16 cellular contexts compared by ENCODE assay signal in the genomic region with DNA sequence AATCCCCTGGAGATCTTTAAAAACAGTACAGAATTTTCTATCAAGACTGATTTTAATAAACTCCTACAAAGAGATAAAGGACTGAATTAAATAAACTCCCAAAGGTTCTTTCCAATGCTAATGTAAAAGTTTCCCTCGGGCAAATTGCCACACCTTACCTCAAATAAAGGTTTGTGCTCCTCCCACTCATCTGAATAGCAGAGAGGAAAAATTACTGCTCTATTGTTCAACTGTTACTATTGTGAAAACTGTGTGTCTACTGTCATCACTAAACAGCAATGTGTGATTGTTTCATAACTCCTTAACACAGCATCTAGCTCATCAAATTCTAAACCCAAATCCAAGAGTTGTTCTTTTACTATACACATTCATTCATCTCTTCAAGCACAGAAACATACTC. TPM values are rescaled to one million over a fixed set of nuclear protein-coding genes. Genes with fewer than 3 reads are reported as not detected.
DNase-seq lines count a peak whose midpoint lies in the region; ATAC-seq, FAIRE-seq and TF ChIP-seq lines count a peak whose summit lies in the region.
"Had no signal": no experiment of that assay in that cellular context is flagged by ENCODE, and none has a peak within 500 bp of the region (broad histone marks: within the 10 kb centered on the region; RNA-seq: fewer than 3 reads in every experiment).

No MANE protein-coding gene starts in this region.

- no peaks in the 10 kb centered on the region for H3K27me3 ChIP-seq in K562 (ENCODE audit: control insufficient read depth in 2 of 2, insufficient read depth in 2 of 2, low read length in 2 of 2)
- no peaks in the 10 kb centered on the region for H3K27me3 ChIP-seq in vagina
- H3K27me3 ChIP-seq: gastrocnemius medialis had no signal

- no peak overlapping the region for H2AFZ ChIP-seq in K562 (ENCODE audit: low read depth, low read length)

- H4K20me1 ChIP-seq in K562 (replicated peaks; ENCODE audit: control insufficient read depth, insufficient read depth, low read length): no peaks in the 10 kb centered on the region; the same call in 1 of the 2 replicates

- peak overlapping the region; percentile 13; the same call in 1 of the 2 replicates for H3K4me2 ChIP-seq in K562 (ENCODE audit: insufficient read depth, low read length)

- in situ Hi-C loops in K562 (cut with MboI): no loop called here

- no peaks in the 10 kb centered on the region for H3K9me1 ChIP-seq in K562 (ENCODE audit: control insufficient read depth, insufficient read depth, low read length)

- ATAC-seq in K562: no peak
- ATAC-seq in HG02759 (IDR thresholded peaks at IDR 0.05; ENCODE audit: unreplicated experiment): no peak
- ATAC-seq: gastrocnemius medialis; Right ventricle myocardium inferior; stimulated activated effector memory CD8-positive, alpha-beta T cell treated with anti-CD3 and anti-CD28 coated beads, Interleukin-12 subunit alpha, Interleukin-12 subunit beta, amount 100 ng/mL, for 72 hours had no signal

- no TSS peak for BruUV-seq in K562 (replicated peaks; lab: Mats Ljungman, UMichigan)

- TF ChIP-seq CTCF in NB4 (IDR thresholded peaks at IDR 0.05; ENCODE audit: low read depth, low read length): no peak
- no peak for TF ChIP-seq CTCF in K562 (IDR thresholded peaks at IDR 0.05 in 2 of 3, conservative IDR thresholded peaks at IDR 0.05 in 1 of 3; ENCODE audit: insufficient read depth in 2 of 3, low read depth in 1 of 3, low read length in 3 of 3)
- TF ChIP-seq CTCF in vagina (IDR thresholded peaks at IDR 0.05): no peak

- no peak for TF ChIP-seq RAD21 in K562 (CRISPR knock-in tag; conservative IDR thresholded peaks at IDR 0.05 in 1 of 2, IDR thresholded peaks at IDR 0.05 in 1 of 2)

- H3K9ac ChIP-seq in K562 (ENCODE audit: insufficient read depth in 1 of 2, low read depth in 2 of 2, low read length in 2 of 2): peak overlapping the region in 1 of 2 experiments; percentile 5; a peak in 1 of 4 replicates

- intact Hi-C loops in K562 (cut with micrococcal nuclease) (no loop called here), vagina (cut with DNase I) (no loop called here)

- H3K4me3 ChIP-seq in NB4 (ENCODE audit: low read depth, low read length) (peak overlapping the region; percentile 23), K562 (no peak overlapping the region), vagina (no peak overlapping the region)
- H3K4me3 ChIP-seq: gastrocnemius medialis had no signal

- TF ChIP-seq POLR2A in NB4 (IDR thresholded peaks at IDR 0.05; ENCODE audit: extremely low read depth, insufficient read length) (no peak), K562 (conservative IDR thresholded peaks at IDR 0.05) (no peak), vagina (IDR thresholded peaks at IDR 0.05) (no peak)

- FAIRE-seq in K562 (lab: Jason Lieb, UNC): no peak
- FAIRE-seq: A204.1, GM18507 had no signal

- H3K79me2 ChIP-seq in K562 (ENCODE audit: control insufficient read depth, insufficient read depth, low read length): peaks cover 79% of the 10 kb centered on the region

- H3K27ac ChIP-seq in K562 (ENCODE audit: extremely low read depth, low read depth, low read length) (no peak overlapping the region; the same call in 2 of the 3 replicates), vagina (no peak overlapping the region)
- H3K27ac ChIP-seq: gastrocnemius medialis had no signal

- no peak for TF ChIP-seq EP300 in K562 (IDR thresholded peaks at IDR 0.05; ENCODE audit: low read length)

- peak; percentile 3 to 7 for DNase-seq in NCI-H526 (lab: John Stamatoyannopoulos, UW)
- no peak for DNase-seq in NCI-H526 treated with DMSO at 0.1 percent for 48 hours (lab: John Stamatoyannopoulos, UW)
- peak; percentile 49 for DNase-seq in NB4 (ENCODE audit: low read depth)
- DNase-seq in K562 (ENCODE audit: extremely low read depth in 1 of 4, low spot score in 3 of 4): no peak
- DNase-seq in renal cortical epithelial cell (ENCODE audit: low read depth): peak; percentile 58
- no peak for DNase-seq in vagina (ENCODE audit: extremely low spot score in 2 of 2)
- no peak for DNase-seq in COLO829 (ENCODE audit: low spot score)
- DNase-seq: activated CD4-positive, CD25-positive, alpha-beta regulatory T cell; activated effector memory CD4-positive, alpha-beta T cell treated with Interleukin-2 at 50 U/mL for 16 hours; gastrocnemius medialis; NCI-H2029 had no signal

- H3K9me3 ChIP-seq in K562 (replicated peaks; ENCODE audit: control insufficient read depth, insufficient read depth, low read depth, low read length): no peaks in the 10 kb centered on the region
- no peaks in the 10 kb centered on the region for H3K9me3 ChIP-seq in vagina
- H3K9me3 ChIP-seq: gastrocnemius medialis had no signal

- H3K36me3 ChIP-seq in K562 (ENCODE audit: control insufficient read depth, insufficient read depth, low read length) (peaks cover 10% of the 10 kb centered on the region; the same call in 1 of the 3 replicates), vagina (no peaks in the 10 kb centered on the region)
- H3K36me3 ChIP-seq: gastrocnemius medialis had no signal

- 0% methylated on average over 1 of the region's 1 CpG for WGBS in K562 (ENCODE audit: insufficient coverage, low coverage, missing lambda C conversion rate)

- peaks cover 9 to 18% of the 10 kb centered on the region in 2 experiments; a peak in 4 of 5 replicates for H3K4me1 ChIP-seq in K562 (replicated peaks in 1 of 2; ENCODE audit: control insufficient read depth in 2 of 2, insufficient read depth in 2 of 2, low read length in 2 of 2)
- H3K4me1 ChIP-seq in vagina: peaks cover 14% of the 10 kb centered on the region

- POLR2A ChIA-PET in K562 (lab: Yijun Ruan, JAX): interaction anchor here (0.7 kb wide), 1 partner anchor 185 kb away, joined by 3 read pairs; no protein-coding TSS in a partner anchor

- CTCF ChIA-PET in K562 (lab: Yijun Ruan, JAX; ENCODE audit: low intra/inter-chr PET ratio): no interaction called here

TF ChIP-seq in K562, 482 proteins besides CTCF, POLR2A, EP300 and RAD21 (continues in another document):
- TF ChIP-seq EGR1 (conservative IDR thresholded peaks at IDR 0.05) (no peak), ILF3 (IDR thresholded peaks at IDR 0.05; ENCODE audit: borderline replicate concordance) (no peak), ELF2 (CRISPR knock-in tag; IDR thresholded peaks at IDR 0.05) (no peak), RBM25 (IDR thresholded peaks at IDR 0.05; ENCODE audit: low read depth, low read length, severe bottlenecking) (no peak), NONO (IDR thresholded peaks at IDR 0.05; ENCODE audit: low read depth in 2 of 2, low read length in 1 of 2) (no peak), MYBL2 (IDR thresholded peaks at IDR 0.05; ENCODE audit: low read depth) (no peak), MYBL2 (CRISPR knock-in tag; IDR thresholded peaks at IDR 0.05; ENCODE audit: borderline replicate concordance) (no peak), PTRF (tag; IDR thresholded peaks at IDR 0.05) (no peak), MAFK (IDR thresholded peaks at IDR 0.05; ENCODE audit: low read length) (no peak), PTTG1 (tag; IDR thresholded peaks at IDR 0.05; ENCODE audit: low read depth) (no peak)
- TF ChIP-seq, protein P1, sequence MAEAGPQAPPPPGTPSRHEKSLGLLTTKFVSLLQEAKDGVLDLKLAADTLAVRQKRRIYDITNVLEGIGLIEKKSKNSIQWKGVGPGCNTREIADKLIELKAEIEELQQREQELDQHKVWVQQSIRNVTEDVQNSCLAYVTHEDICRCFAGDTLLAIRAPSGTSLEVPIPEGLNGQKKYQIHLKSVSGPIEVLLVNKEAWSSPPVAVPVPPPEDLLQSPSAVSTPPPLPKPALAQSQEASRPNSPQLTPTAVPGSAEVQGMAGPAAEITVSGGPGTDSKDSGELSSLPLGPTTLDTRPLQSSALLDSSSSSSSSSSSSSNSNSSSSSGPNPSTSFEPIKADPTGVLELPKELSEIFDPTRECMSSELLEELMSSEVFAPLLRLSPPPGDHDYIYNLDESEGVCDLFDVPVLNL (CRISPR knock-in tag; IDR thresholded peaks at IDR 0.05; ENCODE audit: low read depth): no peak
- TF ChIP-seq, protein P2, sequence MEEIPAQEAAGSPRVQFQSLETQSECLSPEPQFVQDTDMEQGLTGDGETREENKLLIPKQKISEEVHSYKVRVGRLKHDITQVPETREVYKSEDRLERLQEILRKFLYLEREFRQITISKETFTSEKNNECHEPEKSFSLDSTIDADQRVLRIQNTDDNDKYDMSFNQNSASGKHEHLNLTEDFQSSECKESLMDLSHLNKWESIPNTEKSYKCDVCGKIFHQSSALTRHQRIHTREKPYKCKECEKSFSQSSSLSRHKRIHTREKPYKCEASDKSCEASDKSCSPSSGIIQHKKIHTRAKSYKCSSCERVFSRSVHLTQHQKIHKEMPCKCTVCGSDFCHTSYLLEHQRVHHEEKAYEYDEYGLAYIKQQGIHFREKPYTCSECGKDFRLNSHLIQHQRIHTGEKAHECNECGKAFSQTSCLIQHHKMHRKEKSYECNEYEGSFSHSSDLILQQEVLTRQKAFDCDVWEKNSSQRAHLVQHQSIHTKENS (CRISPR knock-in tag; IDR thresholded peaks at IDR 0.05): no peak

RNA-seq across cellular contexts. Expression of gene SPTLC2, which starts 3.2 kb away (rescaled TPM):
- 34.7 and 74.2 TPM in 2 replicates for total RNA-seq in K562 (2011; cell fraction: chromatin; rRNA removed; ENCODE audit: low replicate concordance)
- total RNA-seq in K562 (2011; cell fraction: nucleolus; rRNA removed): 23.0 and 28.9 TPM in 2 replicates
- 50.4 and 56.3 TPM in 2 replicates for total RNA-seq in K562 (2011; cell fraction: nucleoplasm; rRNA removed)
- total RNA-seq in K562 (2014; rRNA removed) (11.1 and 11.8 TPM in 2 replicates), K562 (2014; rRNA removed; fragmentation: Illumina TruSeq; extraction: Trizol) (19.5 and 22.6 TPM in 2 replicates), K562 (2015; rRNA removed; fragmentation: Illumina TruSeq; extraction: Trizol) (15.5 and 15.9 TPM in 2 replicates), K562 (2021) (20.8 and 24.2 TPM in 2 replicates), renal cortical epithelial cell (67.6 and 149 TPM in 2 replicates), vagina (23.1 TPM)
- polyA plus RNA-seq in K562 (2011; rRNA removed) (24.2 and 30.4 TPM in 2 replicates), K562 (2014; fragmentation: Illumina TruSeq; extraction: Trizol) (12.6 and 13.3 TPM in 2 replicates), K562 (2014; fragmentation: Nextera tagmentation; extraction: Ambion mirVana) (1 to 10 TPM; 4.5 to 5.4 TPM), K562 (2014; rRNA removed) (8.6 and 14.0 TPM in 2 replicates)
- polyA plus RNA-seq in K562 (2011; cell fraction: cytosol; rRNA removed): 7.1 and 12.7 TPM in 2 replicates
- 11.1 and 12.1 TPM in 2 replicates for polyA plus RNA-seq in K562 (2011; cell fraction: nucleus; rRNA removed)
- 10.4 and 11.5 TPM in 2 replicates for polyA plus RNA-seq in K562 (2012)
- polyA minus RNA-seq in K562 (2011; rRNA and poly(A)+ RNA removed): 46.8 and 53.8 TPM in 2 replicates
- 15.4 and 16.2 TPM in 2 replicates for polyA minus RNA-seq in K562 (2011; cell fraction: cytosol; rRNA and poly(A)+ RNA removed)
- polyA minus RNA-seq in K562 (2011; cell fraction: nucleus; rRNA and poly(A)+ RNA removed): 5.1 and 9.7 TPM in 2 replicates

Comparison
In these comparisons a context has a peak if more than half of its experiments do, and no peak if none do; other contexts are left out.
1. DNase-seq: peak in NCI-H526 (2 of 2), NB4 (single experiment) and renal cortical epithelial cell (single experiment); none in NCI-H526 treated with DMSO at 0.1 percent for 48 hours (single experiment), K562 (0 of 4), vagina (0 of 2) and COLO829 (single experiment).